ENCODE assay signal across 8 cellular contexts in genomic region chr5:119452373-119453044, GRCh38. TPM values are rescaled to one million over a fixed set of nuclear protein-coding genes. Genes with fewer than 3 reads are reported as not detected.
DNase-seq lines count a peak whose midpoint lies in the region; ATAC-seq, FAIRE-seq and TF ChIP-seq lines count a peak whose summit lies in the region.

Gene HSD17B4 (plus strand): TSS chr5:119452497. CDS start chr5:119452576, 79 bp downstream.

- H3K4me1 Mint-ChIP-seq in progenitor cell of endocrine pancreas (ENCODE audit: low read depth), result peaks cover 15% of the 10 kb centered on the region

- peak within 1 kb of the TSS; percentile 95 for H3K27ac ChIP-seq in left ventricle myocardium inferior (replicated peaks)

- DNase-seq in GM12892 (ENCODE audit: insufficient read length) (peak; percentile 68), NCI-H1436 treated with DMSO at 0.1 percent for 48 hours (lab: John Stamatoyannopoulos, UW) (peak; percentile 37), amniotic epithelial cell (ENCODE audit: low read depth) (peak; percentile 85), left ventricle myocardium inferior (peak; percentile 92), progenitor cell of endocrine pancreas (ENCODE audit: low spot score, unreplicated experiment) (peak; percentile 71), ureter (ENCODE audit: low spot score) (peak; percentile 92)

- TF ChIP-seq POLR2A in GM12892 (IDR thresholded peaks at IDR 0.05; ENCODE audit: low read depth, low read length), result peak; percentile 43; the same call in 1 of the 2 replicates

- TF ChIP-seq CTCF in left ventricle myocardium inferior (IDR thresholded peaks at IDR 0.05; ENCODE audit: borderline replicate concordance) (no peak), progenitor cell of endocrine pancreas (IDR thresholded peaks at IDR 0.05; ENCODE audit: unreplicated experiment) (peak; percentile 7)

- intact Hi-C loops in T-helper 1 cell treated with Interleukin-12 subunit alpha and Interleukin-12 subunit beta and Interleukin-4 antibody, amounts not matched to agents 30 ng/mL and 1 ng/mL, for 36 hours (cut with micrococcal nuclease), result loop anchor here (1.0 to 5.0 kb wide), 7 partner anchors 40 to 1005 kb away; partner anchors contain the start of gene DTWD2
- intact Hi-C loops in left ventricle myocardium inferior (cut with micrococcal nuclease), result no loop called here

- H3K27ac Mint-ChIP-seq in progenitor cell of endocrine pancreas, result peak within 1 kb of the TSS; percentile 98

- peak within 1 kb of the TSS; percentile 90 for H3K4me3 ChIP-seq in left ventricle myocardium inferior

- H3K27me3 ChIP-seq in left ventricle myocardium inferior (ENCODE audit: low read depth), result no peaks in the 10 kb centered on the region

- H3K36me3 Mint-ChIP-seq in progenitor cell of endocrine pancreas (ENCODE audit: insufficient read depth), result peaks cover 13% of the 10 kb centered on the region

- peaks cover 42% of the 10 kb centered on the region for H3K4me1 ChIP-seq in left ventricle myocardium inferior

- peaks cover 10% of the 10 kb centered on the region for H3K9me3 ChIP-seq in left ventricle myocardium inferior (replicated peaks)

- peaks cover 9% of the 10 kb centered on the region for H3K9me3 Mint-ChIP-seq in progenitor cell of endocrine pancreas (ENCODE audit: low read depth)

- no peaks in the 10 kb centered on the region for H3K27me3 Mint-ChIP-seq in progenitor cell of endocrine pancreas

- peaks cover 9% of the 10 kb centered on the region for H3K36me3 ChIP-seq in left ventricle myocardium inferior

- peak; percentile 98 for ATAC-seq in HG02840 (IDR thresholded peaks at IDR 0.05; ENCODE audit: low FRiP score, unreplicated experiment)

- FAIRE-seq in GM12892 (lab: Jason Lieb, UNC), result peak; percentile 96

- peak within 1 kb of the TSS; percentile 92 for H3K4me3 Mint-ChIP-seq in progenitor cell of endocrine pancreas (ENCODE audit: low read depth)

RNA-seq across cellular contexts. Expression of gene HSD17B4, which starts in this region (rescaled TPM):
- polyA plus RNA-seq in GM12892 (2012; ENCODE audit: missing spikeins), result 96.4 TPM
- 87.7 and 95.9 TPM in 2 replicates for total RNA-seq in T-helper 1 cell treated with Interleukin-12 subunit alpha and Interleukin-12 subunit beta and Interleukin-4 antibody, amounts not matched to agents 30 ng/mL and 1 ng/mL, for 36 hours
- total RNA-seq in left ventricle myocardium inferior (236 TPM), progenitor cell of endocrine pancreas (248 and 285 TPM in 2 replicates), ureter (438 TPM)

Comparison
In these comparisons a context has a peak if more than half of its experiments do, and no peak if none do; other contexts are left out.
1. Peak in every context shown above with its lines: DNase-seq, ATAC-seq, H3K4me3 ChIP-seq and H3K27ac ChIP-seq.
2. DNase-seq: peak in every context shown above with its lines; median percentile 92 in left ventricle myocardium inferior; 92 in ureter; 85 in amniotic epithelial cell; 71 in progenitor cell of endocrine pancreas; 68 in GM12892; 37 in NCI-H1436 treated with DMSO at 0.1 percent for 48 hours.